Comparison of ENCODE assay signal across 20 cellular contexts in genomic region chr1:1605724-1606123, GRCh38. TPM values are rescaled to one million over a fixed set of nuclear protein-coding genes. Genes with fewer than 3 reads are reported as not detected.
DNase-seq lines count a peak whose midpoint lies in the region; ATAC-seq and TF ChIP-seq lines count a peak whose summit lies in the region.
"Had no signal": no experiment of that assay in that cellular context is flagged by ENCODE, and none has a peak within 500 bp of the region (broad histone marks: within the 10 kb centered on the region; RNA-seq: fewer than 3 reads in every experiment).

No MANE protein-coding gene starts in this region.

- no peaks in the 10 kb centered on the region for H3K4me1 Mint-ChIP-seq in chondrocyte (ENCODE audit: low read depth)

- H3K36me3 ChIP-seq in mesenchymal stem cell (ENCODE audit: control insufficient read depth in 1 of 2, insufficient read depth in 2 of 2, low read depth in 1 of 2, low read length in 2 of 2), result peaks cover 0 to 2% of the 10 kb centered on the region in 2 experiments
- H3K36me3 ChIP-seq: BE2C; BLaER1 treated with 17β-estradiol and CSF1 and Interleukin-3, amounts not matched to agents 10 nM and 100 nM; HAP-1 had no signal

- no peak overlapping the region for H3K23ac ChIP-seq in mesenchymal stem cell (ENCODE audit: low read length in 2 of 2)

- no peak overlapping the region for H2BK5ac ChIP-seq in mesenchymal stem cell (ENCODE audit: low read depth, low read length, poor library complexity, severe bottlenecking)

- peaks cover 4% of the 10 kb centered on the region for H3K79me1 ChIP-seq in mesenchymal stem cell (replicated peaks; ENCODE audit: low read length, poor library complexity, severe bottlenecking)

- no peak overlapping the region for H2BK120ac ChIP-seq in mesenchymal stem cell (ENCODE audit: low read depth, low read length)

- no peak overlapping the region for H3K27ac ChIP-seq in mesenchymal stem cell (ENCODE audit: low read length, poor library complexity, severe bottlenecking)
- H3K27ac ChIP-seq: A549 had no signal

- no peak overlapping the region for H2AK5ac ChIP-seq in mesenchymal stem cell (ENCODE audit: low read length, severe bottlenecking)

- no peak for TF ChIP-seq CTCF in chondrocyte (IDR thresholded peaks at IDR 0.05)

- H3K36me3 Mint-ChIP-seq in chondrocyte (ENCODE audit: low read depth), result no peaks in the 10 kb centered on the region
- H3K36me3 Mint-ChIP-seq: CD8-positive, alpha-beta memory T cell had no signal

- H2AFZ ChIP-seq in mesenchymal stem cell (ENCODE audit: low read depth, low read length), result no peak overlapping the region
- H2AFZ ChIP-seq: GM23338 had no signal

- peak; percentile 12 for DNase-seq in left ventricle myocardium superior
- no peak for DNase-seq in cardiac septum (ENCODE audit: low spot score)
- DNase-seq in ecto neural progenitor cell (ENCODE audit: low spot score), result peak; percentile 42
- DNase-seq in mesenchymal stem cell, result no peak
- DNase-seq in NCI-H2171 (lab: John Stamatoyannopoulos, UW), result no peak
- no peak for DNase-seq in inferior parietal cortex (ENCODE audit: extremely low spot score)
- no peak for DNase-seq in chondrocyte (ENCODE audit: low spot score)
- DNase-seq: ACHN; AML-193; CD4-positive, alpha-beta T cell; CD8-positive, alpha-beta memory T cell; DMS53; DMS79 treated with DMSO at 0.1 percent for 48 hours; HFFc6 had no signal

- H3K27me3 ChIP-seq in mesenchymal stem cell (ENCODE audit: control insufficient read depth in 1 of 2, insufficient read depth in 1 of 2, low read length in 2 of 2), result peaks cover 32 to 34% of the 10 kb centered on the region in 2 experiments
- H3K27me3 ChIP-seq: BE2C had no signal

- H3K27me3 Mint-ChIP-seq in chondrocyte (ENCODE audit: low read depth), result no peaks in the 10 kb centered on the region
- H3K27me3 Mint-ChIP-seq: CD4-positive, alpha-beta T cell; CD8-positive, alpha-beta memory T cell had no signal

- H3K4me1 ChIP-seq in mesenchymal stem cell (ENCODE audit: control insufficient read depth, insufficient read depth, low read depth, low read length), result peaks cover 10% of the 10 kb centered on the region
- H3K4me1 ChIP-seq: A549, HAP-1 had no signal

- H3K4ac ChIP-seq in mesenchymal stem cell (ENCODE audit: low read depth in 1 of 2, low read length in 2 of 2), result no peak overlapping the region

- H3K9me3 Mint-ChIP-seq in chondrocyte (ENCODE audit: low read depth), result no peaks in the 10 kb centered on the region
- H3K9me3 Mint-ChIP-seq: CD4-positive, alpha-beta T cell; CD8-positive, alpha-beta memory T cell; GM23338; HFFc6 had no signal

- H3K4me3 ChIP-seq in mesenchymal stem cell (ENCODE audit: insufficient read depth in 1 of 2, low read depth in 1 of 2, low read length in 2 of 2), result peak overlapping the region in 1 of 2 experiments; percentile 15
- H3K4me3 ChIP-seq: A549; BLaER1 treated with 17β-estradiol and CSF1 and Interleukin-3, amounts not matched to agents 10 nM and 100 nM; GM23338; HAP-1 had no signal

- H3K9ac ChIP-seq in mesenchymal stem cell (ENCODE audit: low read length), result no peak overlapping the region
- H3K9ac ChIP-seq: BLaER1 treated with 17β-estradiol and CSF1 and Interleukin-3, amounts not matched to agents 10 nM and 100 nM had no signal

- no peak overlapping the region for H3K4me3 Mint-ChIP-seq in chondrocyte (ENCODE audit: unreplicated experiment)
- H3K4me3 Mint-ChIP-seq: CD14-positive monocyte; CD4-positive, alpha-beta T cell; CD8-positive, alpha-beta memory T cell; GM23338; HFFc6 had no signal

- no peak overlapping the region for H3K27ac Mint-ChIP-seq in chondrocyte (ENCODE audit: unreplicated experiment)
- H3K27ac Mint-ChIP-seq: CD8-positive, alpha-beta memory T cell; GM23338; HFFc6 had no signal

- H4K8ac ChIP-seq in mesenchymal stem cell (ENCODE audit: low read length), result no peak overlapping the region

- no peak overlapping the region for H3K18ac ChIP-seq in mesenchymal stem cell (ENCODE audit: low read depth in 1 of 2, low read length in 2 of 2)

- no peak overlapping the region for H2BK15ac ChIP-seq in mesenchymal stem cell (ENCODE audit: low read depth, poor library complexity, severe bottlenecking)

- intact Hi-C loops in left ventricle myocardium superior (cut with micrococcal nuclease), result no loop called here
- intact Hi-C loops in cardiac septum (cut with DNase I), result no loop called here

- WGBS in mesenchymal stem cell, result 95% methylated on average over 17 of the region's 17 CpGs

- no peak for ATAC-seq in left ventricle myocardium superior
- ATAC-seq: A549, GM23338 had no signal

- no peak overlapping the region for H3K4me2 ChIP-seq in mesenchymal stem cell (ENCODE audit: low read length, poor library complexity, severe bottlenecking)
- H3K4me2 ChIP-seq: A549, GM23338 had no signal

- H4K91ac ChIP-seq in mesenchymal stem cell (ENCODE audit: low read length), result peak overlapping the region; percentile 39

- no peaks in the 10 kb centered on the region for H3K9me3 ChIP-seq in mesenchymal stem cell (ENCODE audit: control insufficient read depth, low read length)
- H3K9me3 ChIP-seq: A549; BE2C; BLaER1 treated with 17β-estradiol and CSF1 and Interleukin-3, amounts not matched to agents 10 nM and 100 nM; HAP-1 had no signal

- H3K14ac ChIP-seq in mesenchymal stem cell (ENCODE audit: low read length in 2 of 2), result no peak overlapping the region

- no peak overlapping the region for H2BK12ac ChIP-seq in mesenchymal stem cell (ENCODE audit: low read length in 2 of 2)

RNA-seq across cellular contexts. Expression of gene FNDC10, which starts 5.8 kb away (rescaled TPM):
- 3.6 TPM for total RNA-seq in left ventricle myocardium superior
- 1.7 TPM for total RNA-seq in cardiac septum
- polyA plus RNA-seq in mesenchymal stem cell (2013, experiment 1 of 2), result 7.2 TPM
- polyA plus RNA-seq in mesenchymal stem cell (2013, experiment 2 of 2), result 7.8 TPM
- 23.3 to 32.6 TPM (median 24.8 TPM) in 3 replicates for total RNA-seq in chondrocyte

RNA-seq across cellular contexts. Expression of gene MIB2, which starts 9.6 kb away (rescaled TPM):
- total RNA-seq in left ventricle myocardium superior, result 131 TPM
- total RNA-seq in cardiac septum, result 82.4 TPM
- 33.5 TPM for polyA plus RNA-seq in mesenchymal stem cell (2013, experiment 1 of 2)
- 35.8 TPM for polyA plus RNA-seq in mesenchymal stem cell (2013, experiment 2 of 2)
- 73.8 to 86.7 TPM (median 76.4 TPM) in 3 replicates for total RNA-seq in chondrocyte

RNA-seq across cellular contexts. Expression of gene MMP23B, which starts 26.2 kb away (rescaled TPM):
- total RNA-seq in left ventricle myocardium superior (47.9 TPM), cardiac septum (60.2 TPM), chondrocyte (18.3 to 71.4 TPM (median 68.7 TPM) in 3 replicates)
- polyA plus RNA-seq in mesenchymal stem cell (2013, experiment 1 of 2), result 24.2 TPM
- polyA plus RNA-seq in mesenchymal stem cell (2013, experiment 2 of 2), result 26.9 TPM

RNA-seq across cellular contexts. Expression of gene SSU72, which starts 31.1 kb away (rescaled TPM):
- total RNA-seq in left ventricle myocardium superior (118 TPM), cardiac septum (90.7 TPM), chondrocyte (99.7 to 129 TPM (median 100 TPM) in 3 replicates)
- polyA plus RNA-seq in mesenchymal stem cell (2013, experiment 1 of 2), result 139 TPM
- polyA plus RNA-seq in mesenchymal stem cell (2013, experiment 2 of 2), result 138 TPM

RNA-seq across cellular contexts. Expression of gene CDK11B, which starts 53.1 kb away (rescaled TPM):
- 26.1 TPM for total RNA-seq in left ventricle myocardium superior
- total RNA-seq in cardiac septum, result 30.4 TPM
- polyA plus RNA-seq in mesenchymal stem cell (2013, experiment 1 of 2), result 28.9 TPM
- polyA plus RNA-seq in mesenchymal stem cell (2013, experiment 2 of 2), result 28.6 TPM
- 21.1 to 24.2 TPM (median 21.8 TPM) in 3 replicates for total RNA-seq in chondrocyte

Comparison
In these comparisons a context has a peak if more than half of its experiments do, and no peak if none do; other contexts are left out.
1. DNase-seq: peak in left ventricle myocardium superior (single experiment) and ecto neural progenitor cell (single experiment); none in cardiac septum (single experiment), mesenchymal stem cell (single experiment), NCI-H2171 (single experiment), inferior parietal cortex (single experiment) and chondrocyte (single experiment).